In the genomic region with DNA sequence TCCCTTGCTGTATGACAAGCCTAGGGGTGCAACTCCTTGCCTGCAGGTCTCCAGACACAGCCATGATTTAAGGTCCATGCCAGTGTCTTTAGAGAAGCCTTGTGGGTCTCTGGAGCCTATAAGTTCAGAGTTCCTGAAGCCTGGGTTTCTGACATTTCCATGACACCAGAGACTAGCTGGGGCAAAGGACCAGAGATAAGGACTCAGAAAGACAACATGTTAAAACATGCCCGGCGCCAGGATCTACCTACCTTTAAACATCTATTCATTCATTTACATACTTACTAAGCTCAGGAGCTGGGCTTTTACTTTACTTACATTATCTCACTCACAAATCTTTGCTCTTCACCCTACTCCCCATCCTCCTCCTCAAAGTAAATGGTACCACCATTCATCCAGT, we compare ENCODE assay signal across 11 cellular contexts. TPM values are rescaled to one million over a fixed set of nuclear protein-coding genes. Genes with fewer than 3 reads are reported as not detected.
DNase-seq lines count a peak whose midpoint lies in the region; ATAC-seq and TF ChIP-seq lines count a peak whose summit lies in the region.
"Had no signal": no experiment of that assay in that cellular context is flagged by ENCODE, and none has a peak within 500 bp of the region (broad histone marks: within the 10 kb centered on the region; RNA-seq: fewer than 3 reads in every experiment).

No MANE protein-coding gene starts in this region.

- BruUV-seq in A673 (replicated peaks; lab: Mats Ljungman, UMichigan): no TSS peak

- in situ Hi-C loops in HAP-1 (cut with MboI; ENCODE audit: low sequenced_read_pairs): no loop called here

- H2AFZ ChIP-seq in mesenchymal stem cell (ENCODE audit: low read depth, low read length): no peak overlapping the region

- ATAC-seq in activated naive CD4-positive, alpha-beta T cell treated with anti-CD3 and anti-CD28 coated beads, Interleukin-2, amount 50 U/mL, for 72 hours: no peak
- ATAC-seq in HG02763 (IDR thresholded peaks at IDR 0.05; ENCODE audit: unreplicated experiment): no peak

- peaks cover 37% of the 10 kb centered on the region for H3K79me1 ChIP-seq in mesenchymal stem cell (replicated peaks; ENCODE audit: low read length, poor library complexity, severe bottlenecking)

- intact Hi-C loops in A673 (cut with micrococcal nuclease; ENCODE audit: unreplicated experiment): loop anchor here (10.0 kb wide), 1 partner anchor 103 kb away; a partner anchor contains a TSS

- H2BK12ac ChIP-seq in mesenchymal stem cell (ENCODE audit: low read length in 2 of 2): no peak overlapping the region

- H3K4me2 ChIP-seq in mesenchymal stem cell (ENCODE audit: low read length, poor library complexity, severe bottlenecking): peak overlapping the region; percentile 4

- no peak overlapping the region for H2BK120ac ChIP-seq in mesenchymal stem cell (ENCODE audit: low read depth, low read length)

- H2BK5ac ChIP-seq in mesenchymal stem cell (ENCODE audit: low read depth, low read length, poor library complexity, severe bottlenecking): no peak overlapping the region

- no peak overlapping the region for H3K14ac ChIP-seq in mesenchymal stem cell (ENCODE audit: low read length in 2 of 2)

- H3K4me1 Mint-ChIP-seq in HFFc6 (ENCODE audit: low read depth): peaks cover 28% of the 10 kb centered on the region

- H3K4me1 ChIP-seq in A673 (ENCODE audit: insufficient read depth, low read length, poor library complexity, severe bottlenecking) (peaks cover 5% of the 10 kb centered on the region), mesenchymal stem cell (ENCODE audit: control insufficient read depth, insufficient read depth, low read depth, low read length) (peaks cover 7% of the 10 kb centered on the region), HAP-1 (peaks cover 4% of the 10 kb centered on the region; the same call in 1 of the 2 replicates)

- H2AK5ac ChIP-seq in mesenchymal stem cell (ENCODE audit: low read length, severe bottlenecking): peak overlapping the region; percentile 6

- H3K27me3 ChIP-seq in A673 (replicated peaks; ENCODE audit: insufficient read depth, low read depth, low read length, poor library complexity) (no peaks in the 10 kb centered on the region), mesenchymal stem cell (ENCODE audit: control insufficient read depth in 1 of 2, insufficient read depth in 1 of 2, low read length in 2 of 2) (no peaks in the 10 kb centered on the region), HAP-1 (ENCODE audit: low read depth) (no peaks in the 10 kb centered on the region)
- H3K27me3 ChIP-seq: SJSA1 had no signal

- peaks cover 38% of the 10 kb centered on the region for H3K36me3 Mint-ChIP-seq in HFFc6 (ENCODE audit: low read depth)
- peaks cover 28 to 53% of the 10 kb centered on the region in 2 donors for H3K36me3 Mint-ChIP-seq in activated naive CD4-positive, alpha-beta T cell treated with anti-CD3 and anti-CD28 coated beads, Interleukin-2, amount 50 U/mL, for 72 hours

- POLR2A ChIA-PET in A673 (lab: Charles Lee; ENCODE audit: low non-redundant PET): no interaction called here

- TF ChIP-seq CTCF in A673 (conservative IDR thresholded peaks at IDR 0.05; ENCODE audit: low read depth, low read length): no peak
- TF ChIP-seq CTCF in HFFc6 (IDR thresholded peaks at IDR 0.05): no peak

- H3K23ac ChIP-seq in mesenchymal stem cell (ENCODE audit: low read length in 2 of 2): no peak overlapping the region

- peak overlapping the region; percentile 48 for H3K27ac Mint-ChIP-seq in HFFc6
- H3K27ac Mint-ChIP-seq in activated naive CD4-positive, alpha-beta T cell treated with anti-CD3 and anti-CD28 coated beads, Interleukin-2, amount 50 U/mL, for 72 hours: peak overlapping the region; percentile 98 to 99

- H3K9ac ChIP-seq in mesenchymal stem cell (ENCODE audit: low read length): peak overlapping the region; percentile 95

- no peak overlapping the region for H4K91ac ChIP-seq in mesenchymal stem cell (ENCODE audit: low read length)

- DNase-seq in A673 (ENCODE audit: low spot score) (no peak), HFFc6 (no peak), mesenchymal stem cell (no peak), HAP-1 (ENCODE audit: low spot score in 2 of 2) (no peak), H4 (ENCODE audit: low spot score) (no peak), KG1 (lab: John Stamatoyannopoulos, UW) (no peak)
- no peak for DNase-seq in activated naive CD4-positive, alpha-beta T cell treated with anti-CD3 and anti-CD28 coated beads, Interleukin-2, amount 50 U/mL, for 72 hours (ENCODE audit: low spot score in 2 of 2)
- DNase-seq: activated gamma-delta T cell, occipital lobe had no signal

- H3K4me3 ChIP-seq in A673 (ENCODE audit: low read depth, low read length, poor library complexity, severe bottlenecking) (peak overlapping the region; percentile 77), mesenchymal stem cell (ENCODE audit: insufficient read depth in 1 of 2, low read depth in 1 of 2, low read length in 2 of 2) (peak overlapping the region in 1 of 2 experiments; percentile 90), HAP-1 (no peak overlapping the region)

- H3K4me3 Mint-ChIP-seq in HFFc6: peak overlapping the region; percentile 99

- H3K36me3 ChIP-seq in A673 (ENCODE audit: insufficient read depth, low read length, poor library complexity, severe bottlenecking) (peaks cover 51% of the 10 kb centered on the region), mesenchymal stem cell (ENCODE audit: control insufficient read depth in 1 of 2, insufficient read depth in 2 of 2, low read depth in 1 of 2, low read length in 2 of 2) (peaks cover 37 to 44% of the 10 kb centered on the region in 2 experiments), HAP-1 (replicated peaks) (peaks cover 58% of the 10 kb centered on the region)

- no peak overlapping the region for H4K8ac ChIP-seq in mesenchymal stem cell (ENCODE audit: low read length)

- CTCF ChIA-PET in A673 (lab: Charles Lee): no interaction called here

- no peaks in the 10 kb centered on the region for H3K9me3 Mint-ChIP-seq in HFFc6
- no peaks in the 10 kb centered on the region for H3K9me3 Mint-ChIP-seq in activated naive CD4-positive, alpha-beta T cell treated with anti-CD3 and anti-CD28 coated beads, Interleukin-2, amount 50 U/mL, for 72 hours

- H3K9me3 ChIP-seq in A673 (ENCODE audit: low read depth, low read length, poor library complexity, severe bottlenecking): no peaks in the 10 kb centered on the region
- H3K9me3 ChIP-seq in mesenchymal stem cell (ENCODE audit: control insufficient read depth, low read length): no peaks in the 10 kb centered on the region
- H3K9me3 ChIP-seq in HAP-1: no peaks in the 10 kb centered on the region
- H3K9me3 ChIP-seq: SJSA1 had no signal

- H3K27me3 Mint-ChIP-seq in HFFc6 (ENCODE audit: insufficient read depth): peaks cover 2% of the 10 kb centered on the region; the same call in 1 of the 2 replicates

- no peak overlapping the region for H3K27ac ChIP-seq in A673 (ENCODE audit: low read depth, low read length, poor library complexity, severe bottlenecking)
- no peak overlapping the region for H3K27ac ChIP-seq in mesenchymal stem cell (ENCODE audit: low read length, poor library complexity, severe bottlenecking)
- H3K27ac ChIP-seq: SJSA1 had no signal

- peak overlapping the region in 1 of 2 experiments; percentile 25 for H3K18ac ChIP-seq in mesenchymal stem cell (ENCODE audit: low read depth in 1 of 2, low read length in 2 of 2)

- H3K4ac ChIP-seq in mesenchymal stem cell (ENCODE audit: low read depth in 1 of 2, low read length in 2 of 2): no peak overlapping the region

- 99% methylated on average over 2 of the region's 2 CpGs for WGBS in mesenchymal stem cell

- H2BK15ac ChIP-seq in mesenchymal stem cell (ENCODE audit: low read depth, poor library complexity, severe bottlenecking): no peak overlapping the region

RNA-seq across cellular contexts. Expression of a gene that starts 1.5 kb away (rescaled TPM):
- total RNA-seq in A673 (2021): 85.6 and 89.4 TPM in 2 replicates
- total RNA-seq in HFFc6 (2021; fragmentation: NEBNext Ultra II Directional; extraction: Animal tissue kit (Norgen Biotek cat#: 25700)): 10 to 100 TPM; 70.0 to 78.7 (median 75.0) TPM
- 10 to 100 TPM; 63.6 to 91.4 TPM for total RNA-seq in activated naive CD4-positive, alpha-beta T cell treated with anti-CD3 and anti-CD28 coated beads, Interleukin-2, amount 50 U/mL, for 72 hours
- polyA plus RNA-seq in mesenchymal stem cell (2013, experiment 1 of 2): 75.2 TPM
- polyA plus RNA-seq in mesenchymal stem cell (2013, experiment 2 of 2): 75.5 TPM
- total RNA-seq in H4 (2014; rRNA removed; shearing (Covaris generic)): 179 and 180 TPM in 2 replicates

RNA-seq across cellular contexts. Expression of a gene that starts 1.5 kb away (rescaled TPM):
- 31.9 and 44.0 TPM in 2 replicates for total RNA-seq in A673 (2021)
- total RNA-seq in HFFc6 (2021; fragmentation: NEBNext Ultra II Directional; extraction: Animal tissue kit (Norgen Biotek cat#: 25700)): 1 to 10 TPM; 3.3 to 7.7 (median 6.5) TPM
- total RNA-seq in activated naive CD4-positive, alpha-beta T cell treated with anti-CD3 and anti-CD28 coated beads, Interleukin-2, amount 50 U/mL, for 72 hours: 100 to 1,000 TPM in 1 of 2 donors, 10 to 100 TPM in 1; 45.9 to 101 TPM
- 1.1 TPM for polyA plus RNA-seq in mesenchymal stem cell (2013, experiment 1 of 2)
- polyA plus RNA-seq in mesenchymal stem cell (2013, experiment 2 of 2): 1.1 TPM
- total RNA-seq in H4 (2014; rRNA removed; shearing (Covaris generic)): 9.4 and 11.9 TPM in 2 replicates

RNA-seq across cellular contexts. Expression of a gene that starts 25.6 kb away (rescaled TPM):
- total RNA-seq in A673 (2021): 15.8 and 23.1 TPM in 2 replicates
- 10 to 100 TPM; 38.9 to 47.1 (median 43.2) TPM for total RNA-seq in HFFc6 (2021; fragmentation: NEBNext Ultra II Directional; extraction: Animal tissue kit (Norgen Biotek cat#: 25700))
- 10 to 100 TPM; 31.5 to 32.7 TPM for total RNA-seq in activated naive CD4-positive, alpha-beta T cell treated with anti-CD3 and anti-CD28 coated beads, Interleukin-2, amount 50 U/mL, for 72 hours
- 27.9 TPM for polyA plus RNA-seq in mesenchymal stem cell (2013, experiment 1 of 2)
- 27.6 TPM for polyA plus RNA-seq in mesenchymal stem cell (2013, experiment 2 of 2)
- total RNA-seq in H4 (2014; rRNA removed; shearing (Covaris generic)): 21.0 and 22.3 TPM in 2 replicates

RNA-seq across cellular contexts. Expression of a gene that starts 25.8 kb away (rescaled TPM):
- total RNA-seq in A673 (2021): 177 and 178 TPM in 2 replicates
- total RNA-seq in HFFc6 (2021; fragmentation: NEBNext Ultra II Directional; extraction: Animal tissue kit (Norgen Biotek cat#: 25700)): 100 to 1,000 TPM; 214 to 272 (median 261) TPM
- total RNA-seq in activated naive CD4-positive, alpha-beta T cell treated with anti-CD3 and anti-CD28 coated beads, Interleukin-2, amount 50 U/mL, for 72 hours: 10 to 100 TPM; 40.3 to 66.7 TPM
- 126 TPM for polyA plus RNA-seq in mesenchymal stem cell (2013, experiment 1 of 2)
- 126 TPM for polyA plus RNA-seq in mesenchymal stem cell (2013, experiment 2 of 2)
- total RNA-seq in H4 (2014; rRNA removed; shearing (Covaris generic)): 201 and 234 TPM in 2 replicates

RNA-seq across cellular contexts. Expression of a gene that starts 54.5 kb away (rescaled TPM):
- 4.1 and 9.2 TPM in 2 replicates for total RNA-seq in A673 (2021)
- total RNA-seq in HFFc6 (2021; fragmentation: NEBNext Ultra II Directional; extraction: Animal tissue kit (Norgen Biotek cat#: 25700)): 10 to 100 TPM; 15.3 to 23.3 (median 17.5) TPM
- total RNA-seq in activated naive CD4-positive, alpha-beta T cell treated with anti-CD3 and anti-CD28 coated beads, Interleukin-2, amount 50 U/mL, for 72 hours: 10 to 100 TPM; 23.6 to 27.3 TPM
- polyA plus RNA-seq in mesenchymal stem cell (2013, experiment 1 of 2): 34.3 TPM
- 31.7 TPM for polyA plus RNA-seq in mesenchymal stem cell (2013, experiment 2 of 2)
- total RNA-seq in H4 (2014; rRNA removed; shearing (Covaris generic)): 26.5 and 47.2 TPM in 2 replicates
